In genomic region chr2:95668991-95669390, GRCh38 we compare ENCODE assay signal across 7 cellular contexts.
DNase-seq lines count a peak whose midpoint lies in the region; ATAC-seq, FAIRE-seq and TF ChIP-seq lines count a peak whose summit lies in the region.
"Not testable (repeated sequence)": the region's sequence is repeated elsewhere in the genome, so short reads cannot be mapped to it uniquely, and the experiment has no call there.

No MANE protein-coding gene starts in this region.

- H3K4me2 ChIP-seq in BLaER1 (peak overlapping the region; percentile 57), OCI-LY3 (ENCODE audit: low read length) (peak overlapping the region; percentile 28)

- H3K9me3 ChIP-seq in BLaER1; OCI-LY3 (ENCODE audit: insufficient read depth, low read length): not testable (repeated sequence)

- not testable (repeated sequence) for TF ChIP-seq CTCF in OCI-LY3 (IDR thresholded peaks at IDR 0.05; ENCODE audit: low read depth, low read length); activated B cell treated with CpG ODN at 0.5 μM for 24 hours (IDR thresholded peaks at IDR 0.05); coronary artery (IDR thresholded peaks at IDR 0.05)

- H3K36me3 ChIP-seq in BLaER1; OCI-LY3 (replicated peaks; ENCODE audit: low read depth, low read length): not testable (repeated sequence)

- peak; percentile 4 for FAIRE-seq in HTR-8/SVneo (lab: Jason Lieb, UNC)

- DNase-seq in HTR-8/SVneo (ENCODE audit: insufficient read length, low spot score); activated B cell treated with CpG ODN at 0.5 μM for 24 hours: not testable (repeated sequence)
- DNase-seq in coronary artery (ENCODE audit: low spot score), result peak; percentile 12

- not testable (repeated sequence) for H4K20me1 ChIP-seq in BLaER1; OCI-LY3 (ENCODE audit: insufficient read depth, low read length)

- H3K4me3 Mint-ChIP-seq in activated B cell treated with CpG ODN at 0.5 μM for 24 hours; activated T-helper 17 cell treated with anti-CD3 and anti-CD28 coated beads, Interleukin-2, amount 50 U/mL, for 72 hours; stimulated activated memory B cell treated with anti-CD40 and anti-IgM and Interleukin-4, amounts not matched to agents 10 μg/mL and 1 μg/mL and 100 μg/mL, for 72 hours: not testable (repeated sequence)

- H3K9ac ChIP-seq in BLaER1; OCI-LY3 (ENCODE audit: low read length): not testable (repeated sequence)

- H3K4me3 ChIP-seq in BLaER1; OCI-LY3 (ENCODE audit: low read length); coronary artery: not testable (repeated sequence)

- not testable (repeated sequence) for H3K79me2 ChIP-seq in OCI-LY3 (ENCODE audit: low read length)

- not testable (repeated sequence) for H3K36me3 Mint-ChIP-seq in activated B cell treated with CpG ODN at 0.5 μM for 24 hours (ENCODE audit: low read depth); activated T-helper 17 cell treated with anti-CD3 and anti-CD28 coated beads, Interleukin-2, amount 50 U/mL, for 72 hours (ENCODE audit: low read depth); stimulated activated memory B cell treated with anti-CD40 and anti-IgM and Interleukin-4, amounts not matched to agents 10 μg/mL and 1 μg/mL and 100 μg/mL, for 72 hours

- CTCF ChIA-PET in activated B cell treated with CpG ODN at 0.5 μM for 24 hours (lab: Charles Lee), result not testable (repeated sequence)

- H3K27me3 Mint-ChIP-seq in activated B cell treated with CpG ODN at 0.5 μM for 24 hours; stimulated activated memory B cell treated with anti-CD40 and anti-IgM and Interleukin-4, amounts not matched to agents 10 μg/mL and 1 μg/mL and 100 μg/mL, for 72 hours: not testable (repeated sequence)
- H3K27me3 Mint-ChIP-seq in activated T-helper 17 cell treated with anti-CD3 and anti-CD28 coated beads, Interleukin-2, amount 50 U/mL, for 72 hours, result peaks cover 26% of the 10 kb centered on the region

- H3K4me1 ChIP-seq in BLaER1, result peaks cover 23% of the 10 kb centered on the region
- H3K4me1 ChIP-seq in OCI-LY3 (ENCODE audit: low read length), result peaks cover 37% of the 10 kb centered on the region

- peak overlapping the region; percentile 86 for H2AFZ ChIP-seq in OCI-LY3 (ENCODE audit: low read depth, low read length)

- peak overlapping the region; percentile 51 for H3K27ac Mint-ChIP-seq in activated B cell treated with CpG ODN at 0.5 μM for 24 hours
- H3K27ac Mint-ChIP-seq in activated T-helper 17 cell treated with anti-CD3 and anti-CD28 coated beads, Interleukin-2, amount 50 U/mL, for 72 hours, result not testable (repeated sequence)
- peak overlapping the region; percentile 60 for H3K27ac Mint-ChIP-seq in stimulated activated memory B cell treated with anti-CD40 and anti-IgM and Interleukin-4, amounts not matched to agents 10 μg/mL and 1 μg/mL and 100 μg/mL, for 72 hours

- not testable (repeated sequence) for H3K27ac ChIP-seq in BLaER1; OCI-LY3 (ENCODE audit: low read length)
- H3K27ac ChIP-seq in coronary artery, result peak overlapping the region in 1 of 2 donors; percentile 41

- not testable (repeated sequence) for H3K27me3 ChIP-seq in BLaER1; OCI-LY3 (ENCODE audit: low read depth, low read length)

- POLR2A ChIA-PET in activated B cell treated with CpG ODN at 0.5 μM for 24 hours (lab: Charles Lee), result not testable (repeated sequence)

- intact Hi-C loops in activated B cell treated with CpG ODN at 0.5 μM for 24 hours (cut with micrococcal nuclease), result not testable (repeated sequence)

- H3K9me3 Mint-ChIP-seq in activated B cell treated with CpG ODN at 0.5 μM for 24 hours; activated T-helper 17 cell treated with anti-CD3 and anti-CD28 coated beads, Interleukin-2, amount 50 U/mL, for 72 hours; stimulated activated memory B cell treated with anti-CD40 and anti-IgM and Interleukin-4, amounts not matched to agents 10 μg/mL and 1 μg/mL and 100 μg/mL, for 72 hours: not testable (repeated sequence)

- ATAC-seq in activated B cell treated with CpG ODN at 0.5 μM for 24 hours (ENCODE audit: low read depth), result peak; percentile 25
- ATAC-seq in activated T-helper 17 cell treated with anti-CD3 and anti-CD28 coated beads, Interleukin-2, amount 50 U/mL, for 72 hours (replicated peaks), result peak; percentile 19
- ATAC-seq in stimulated activated memory B cell treated with anti-CD40 and anti-IgM and Interleukin-4, amounts not matched to agents 10 μg/mL and 1 μg/mL and 100 μg/mL, for 72 hours, result peak; percentile 73

- H3K4me1 Mint-ChIP-seq in activated B cell treated with CpG ODN at 0.5 μM for 24 hours, result peaks cover 31% of the 10 kb centered on the region
- H3K4me1 Mint-ChIP-seq in activated T-helper 17 cell treated with anti-CD3 and anti-CD28 coated beads, Interleukin-2, amount 50 U/mL, for 72 hours, result not testable (repeated sequence)
- peaks cover 32% of the 10 kb centered on the region for H3K4me1 Mint-ChIP-seq in stimulated activated memory B cell treated with anti-CD40 and anti-IgM and Interleukin-4, amounts not matched to agents 10 μg/mL and 1 μg/mL and 100 μg/mL, for 72 hours

Comparison
In these comparisons a context has a peak if more than half of its experiments do, and no peak if none do; other contexts are left out.
1. ATAC-seq: peak in every context shown above with its lines; median percentile 73 in stimulated activated memory B cell treated with anti-CD40 and anti-IgM and Interleukin-4, amounts not matched to agents 10 μg/mL and 1 μg/mL and 100 μg/mL, for 72 hours; 25 in activated B cell treated with CpG ODN at 0.5 μM for 24 hours; 19 in activated T-helper 17 cell treated with anti-CD3 and anti-CD28 coated beads, Interleukin-2, amount 50 U/mL, for 72 hours.